Comparison of ENCODE assay signal across 8 cellular contexts in the genomic region with DNA sequence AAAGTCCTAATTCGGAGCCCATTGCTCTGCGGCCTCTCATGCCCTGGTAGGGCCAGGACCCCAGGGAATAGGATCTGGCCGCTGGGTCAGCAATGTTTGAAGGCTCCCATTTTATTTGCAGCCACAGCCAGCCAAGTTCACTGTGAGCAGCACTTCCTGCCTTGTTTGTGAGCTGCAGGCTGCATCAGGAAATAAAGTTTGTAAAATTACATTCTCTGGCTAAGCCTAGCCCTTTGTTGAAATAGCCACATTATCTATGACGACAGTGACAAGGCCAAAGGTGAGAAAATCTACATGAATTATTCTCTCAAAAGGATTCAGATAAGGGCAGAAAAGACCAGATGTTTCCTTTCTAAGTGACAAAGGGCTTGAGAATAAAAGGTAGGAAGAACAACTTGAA. TPM values are rescaled to one million over a fixed set of nuclear protein-coding genes. Genes with fewer than 3 reads are reported as not detected.
A peak's percentile ranks its signal among the peaks of the same experiment; 100 is the strongest.
DNase-seq lines count a peak whose midpoint lies in the region; ATAC-seq, FAIRE-seq and TF ChIP-seq lines count a peak whose summit lies in the region.

No MANE protein-coding gene starts in this region.

- H3K4me3 ChIP-seq in HUES48 (ENCODE audit: low read depth, low read length) (no peak overlapping the region), ascending aorta (no peak overlapping the region), right cardiac atrium (ENCODE audit: low read length) (no peak overlapping the region), small intestine (ENCODE audit: low read depth in 1 of 2, low read length in 2 of 2) (no peak overlapping the region)

- no peak overlapping the region for H3K9ac ChIP-seq in HUES48 (ENCODE audit: low read depth, low read length)

- H3K4me1 ChIP-seq in HUES48 (ENCODE audit: control insufficient read depth, insufficient read depth, low read length) (peaks cover 27% of the 10 kb centered on the region), ascending aorta (peaks cover 3 to 19% of the 10 kb centered on the region in 2 donors), right cardiac atrium (ENCODE audit: control insufficient read depth, insufficient read depth, low read length) (peaks cover 6% of the 10 kb centered on the region), small intestine (ENCODE audit: control insufficient read depth in 2 of 2, insufficient read depth in 1 of 2, low read depth in 1 of 2, low read length in 1 of 2) (peaks cover 0 to 3% of the 10 kb centered on the region in 2 donors)

- H3K27ac ChIP-seq in HUES48 (ENCODE audit: low read depth, low read length) (peak overlapping the region; percentile 84), ascending aorta (peak overlapping the region; percentile 93 to 96), right cardiac atrium (ENCODE audit: low read length) (peak overlapping the region; percentile 68), small intestine (ENCODE audit: low read depth in 1 of 2, low read length in 1 of 2) (peak overlapping the region; percentile 91 to 96)

- 30% methylated on average over 4 of the region's 4 CpGs for WGBS in right cardiac atrium
- 12 to 46% (median 21%) methylated on average over 4 of the region's 4 CpGs for WGBS in small intestine, 3 donors

- no peak for TF ChIP-seq CTCF in ascending aorta (IDR thresholded peaks at IDR 0.05)

- DNase-seq in ascending aorta (ENCODE audit: low spot score in 2 of 2): no peak
- DNase-seq in right cardiac atrium: peak; percentile 50 to 83 (median 81)
- peak; percentile 96 for DNase-seq in small intestine
- DNase-seq in NCI-H345 treated with DMSO at 0.1 percent for 48 hours (lab: John Stamatoyannopoulos, UW; ENCODE audit: unreplicated experiment): no peak

- H3K36me3 ChIP-seq in HUES48 (ENCODE audit: control insufficient read depth, insufficient read depth, low read length) (no peaks in the 10 kb centered on the region), ascending aorta (no peaks in the 10 kb centered on the region), small intestine (ENCODE audit: control insufficient read depth in 2 of 2, insufficient read depth in 2 of 2, low read length in 2 of 2) (no peaks in the 10 kb centered on the region)

- FAIRE-seq in small intestine (lab: Jason Lieb, UNC): no peak

- ATAC-seq in right cardiac atrium (peak; percentile 65 to 79), HG03139 (IDR thresholded peaks at IDR 0.05; ENCODE audit: unreplicated experiment) (no peak), GM19351 (IDR thresholded peaks at IDR 0.05; ENCODE audit: unreplicated experiment) (no peak)
- no peak for ATAC-seq in activated CD4-positive, CD25-positive, alpha-beta regulatory T cell treated with anti-CD3 and anti-CD28 coated beads, Interleukin-2, amount 50 U/mL, for 24 hours

- no peaks in the 10 kb centered on the region for H3K27me3 ChIP-seq in HUES48 (ENCODE audit: control insufficient read depth, insufficient read depth, low read length)
- H3K27me3 ChIP-seq in ascending aorta: no peaks in the 10 kb centered on the region
- no peaks in the 10 kb centered on the region for H3K27me3 ChIP-seq in right cardiac atrium (ENCODE audit: control insufficient read depth, insufficient read depth)
- H3K27me3 ChIP-seq in small intestine (ENCODE audit: control insufficient read depth in 2 of 2, insufficient read depth in 2 of 2, low read length in 2 of 2): no peaks in the 10 kb centered on the region

- intact Hi-C loops in ascending aorta (cut with DNase I): loop anchor here (1.0 kb wide), 1 partner anchor 24 kb away; no protein-coding TSS in a partner anchor
- intact Hi-C loops in right cardiac atrium (cut with DNase I): loop anchor here in 1 of 4 donors (2.0 kb wide), 1 partner anchor 23 kb away; a partner anchor contains a TSS

- H3K9me3 ChIP-seq in HUES48 (ENCODE audit: control insufficient read depth, insufficient read depth, low read length) (no peaks in the 10 kb centered on the region), ascending aorta (no peaks in the 10 kb centered on the region), right cardiac atrium (ENCODE audit: control insufficient read depth, low read length) (no peaks in the 10 kb centered on the region), small intestine (ENCODE audit: control insufficient read depth, low read depth) (no peaks in the 10 kb centered on the region)

RNA-seq across cellular contexts. Expression of a gene that starts 23.7 kb away (rescaled TPM):
- total RNA-seq in ascending aorta: 569 TPM
- total RNA-seq in right cardiac atrium: 100 to 1,000 TPM; 453 to 583 (median 494) TPM
- polyA plus RNA-seq in right cardiac atrium: 259 TPM
- 100 to 1,000 TPM in 1 of 3 donors, 10 to 100 TPM in 2; 42.3 to 172 (median 51.3) TPM for polyA plus RNA-seq in small intestine

Comparison
In these comparisons a context has a peak if more than half of its experiments do, and no peak if none do; other contexts are left out.
1. DNase-seq: peak in right cardiac atrium (3 of 3) and small intestine (single experiment); none in ascending aorta (0 of 2) and NCI-H345 treated with DMSO at 0.1 percent for 48 hours (single experiment).
2. ATAC-seq: peak in right cardiac atrium (2 of 2); none in activated CD4-positive, CD25-positive, alpha-beta regulatory T cell treated with anti-CD3 and anti-CD28 coated beads, Interleukin-2, amount 50 U/mL, for 24 hours (0 of 2), HG03139 (single experiment) and GM19351 (single experiment).
3. Peak in every context shown above with its lines, with median percentiles within 50 percentile points of each other: H3K27ac ChIP-seq.